Comparison of ENCODE assay signal across 10 cellular contexts in genomic region chr3:20324664-20325478, GRCh38.
A peak's percentile ranks its signal among the peaks of the same experiment; 100 is the strongest.
DNase-seq lines count a peak whose midpoint lies in the region; ATAC-seq, FAIRE-seq and TF ChIP-seq lines count a peak whose summit lies in the region.
"Had no signal": no experiment of that assay in that cellular context is flagged by ENCODE, and none has a peak within 500 bp of the region (broad histone marks: within the 10 kb centered on the region; RNA-seq: fewer than 3 reads in every experiment).

No MANE protein-coding gene starts in this region.

- H3K36me3 Mint-ChIP-seq in glutamatergic neuron (ENCODE audit: unreplicated experiment): no peaks in the 10 kb centered on the region
- no peaks in the 10 kb centered on the region for H3K36me3 Mint-ChIP-seq in natural killer cell treated with Interleukin-12 subunit alpha and Interleukin-12 subunit beta and Interleukin-15 and Interleukin-18, amount 100 ng/mL, for 72 hours

- no peaks in the 10 kb centered on the region for H3K79me2 ChIP-seq in GM12878 (ENCODE audit: control insufficient read depth, insufficient read depth, low read length)

- H3K4me3 ChIP-seq in GM12878: no peak overlapping the region
- H3K4me3 ChIP-seq: lung had no signal

- RAD21 ChIA-PET in GM12878 (lab: Charles Lee; ENCODE audit: unreplicated experiment): no interaction called here

- H3K4me1 ChIP-seq in GM12878 (ENCODE audit: control insufficient read depth, insufficient read depth, low read length): peaks cover 4% of the 10 kb centered on the region; the same call in 1 of the 2 replicates

- intact Hi-C loops in GM12878 (cut with micrococcal nuclease; ENCODE audit: unreplicated experiment): loop anchor here (10.0 kb wide), 2 partner anchors 290 to 440 kb away; no protein-coding TSS in a partner anchor

- no TSS peak for BruUV-seq in GM12878 (replicated peaks; lab: Mats Ljungman, UMichigan)

- no peak overlapping the region for H3K27ac Mint-ChIP-seq in glutamatergic neuron (ENCODE audit: unreplicated experiment)
- H3K27ac Mint-ChIP-seq in natural killer cell treated with Interleukin-12 subunit alpha and Interleukin-12 subunit beta and Interleukin-15 and Interleukin-18, amount 100 ng/mL, for 72 hours: no peak overlapping the region

- H3K27ac ChIP-seq in GM12878 (ENCODE audit: control insufficient read depth, insufficient read depth): no peak overlapping the region

- H3K27me3 Mint-ChIP-seq in glutamatergic neuron (ENCODE audit: unreplicated experiment): no peaks in the 10 kb centered on the region
- H3K27me3 Mint-ChIP-seq in natural killer cell treated with Interleukin-12 subunit alpha and Interleukin-12 subunit beta and Interleukin-15 and Interleukin-18, amount 100 ng/mL, for 72 hours: no peaks in the 10 kb centered on the region

- H3K4me3 Mint-ChIP-seq in glutamatergic neuron (ENCODE audit: unreplicated experiment): no peak overlapping the region
- H3K4me3 Mint-ChIP-seq in natural killer cell treated with Interleukin-12 subunit alpha and Interleukin-12 subunit beta and Interleukin-15 and Interleukin-18, amount 100 ng/mL, for 72 hours: no peak overlapping the region

- CTCF ChIA-PET in GM12878 (lab: Yijun Ruan, JAX): no interaction called here

- H3K9ac ChIP-seq in GM12878 (ENCODE audit: control insufficient read depth, insufficient read depth, low read length): no peak overlapping the region

- in situ Hi-C loops in GM12878 (cut with MboI): loop anchor here (25.0 kb wide), 1 partner anchor 1162 kb away; no protein-coding TSS in a partner anchor

- 0 out of 2 replicates have a peak overlapping the region, but pooled peaks have one; percentile 3 for H2AFZ ChIP-seq in GM12878 (ENCODE audit: control insufficient read depth, low read depth, low read length)

- DNase-seq in GM12878 (ENCODE audit: low read depth, low spot score) (peak; percentile 39), glutamatergic neuron (no peak), AML-193 (lab: John Stamatoyannopoulos, UW) (no peak)
- DNase-seq in natural killer cell treated with Interleukin-12 subunit alpha and Interleukin-12 subunit beta and Interleukin-15 and Interleukin-18, amount 100 ng/mL, for 72 hours (ENCODE audit: low spot score): no peak
- DNase-seq in activated CD4-positive, alpha-beta T cell treated with anti-CD3 and anti-CD28 coated beads for 4 hours: no peak

- no peaks in the 10 kb centered on the region for H4K20me1 ChIP-seq in GM12878 (ENCODE audit: control insufficient read depth, insufficient read depth)

- no peak for TF ChIP-seq RAD21 in GM12878 (IDR thresholded peaks at IDR 0.05; ENCODE audit: insufficient read depth, low read depth, low read length)

- no peaks in the 10 kb centered on the region for H3K36me3 ChIP-seq in GM12878 (ENCODE audit: control insufficient read depth in 2 of 2, insufficient read depth in 2 of 2, low read length in 1 of 2)

- TF ChIP-seq EP300 in GM12878 (IDR thresholded peaks at IDR 0.05; ENCODE audit: borderline replicate concordance in 1 of 2, control insufficient read depth in 1 of 2, low read depth in 2 of 2, low read length in 2 of 2): 0 out of 4 replicates have a peak, but pooled peaks of 1 of the 2 experiments have one; percentile 34

- 100% methylated on average over 1 of the region's 1 CpG for WGBS in GM12878 (ENCODE audit: insufficient coverage, insufficient replicate concordance, low lambda C conversion rate, missing lambda C conversion rate)

- no peaks in the 10 kb centered on the region for H3K27me3 ChIP-seq in GM12878 (replicated peaks in 1 of 2; ENCODE audit: control insufficient read depth in 2 of 2, insufficient read depth in 2 of 2, low read length in 1 of 2)

- ATAC-seq in GM18511 (IDR thresholded peaks at IDR 0.05; ENCODE audit: unreplicated experiment) (peak; percentile 100), GM21717 (IDR thresholded peaks at IDR 0.05; ENCODE audit: unreplicated experiment) (peak; percentile 98), HG03442 (IDR thresholded peaks at IDR 0.05; ENCODE audit: unreplicated experiment) (peak; percentile 99), GM12878 (peak; percentile 99)
- no peak for ATAC-seq in natural killer cell treated with Interleukin-12 subunit alpha and Interleukin-12 subunit beta and Interleukin-15 and Interleukin-18, amount 100 ng/mL, for 72 hours

- no peak for TF ChIP-seq POLR2A in GM12878 (IDR thresholded peaks at IDR 0.05; ENCODE audit: low read depth, low read length)

- POLR2A ChIA-PET in GM12878 (lab: Charles Lee): no interaction called here

- peaks cover 2% of the 10 kb centered on the region for H3K9me3 Mint-ChIP-seq in glutamatergic neuron (ENCODE audit: unreplicated experiment)
- no peaks in the 10 kb centered on the region for H3K9me3 Mint-ChIP-seq in natural killer cell treated with Interleukin-12 subunit alpha and Interleukin-12 subunit beta and Interleukin-15 and Interleukin-18, amount 100 ng/mL, for 72 hours

- TF ChIP-seq CTCF in GM12878 (IDR thresholded peaks at IDR 0.05 in 2 of 3, conservative IDR thresholded peaks at IDR 0.05 in 1 of 3; ENCODE audit: control insufficient read depth in 2 of 3, extremely low read depth in 1 of 3, insufficient read depth in 1 of 3, low read depth in 3 of 3, low read length in 3 of 3) (no peak), glutamatergic neuron (IDR thresholded peaks at IDR 0.05; ENCODE audit: partially characterized antibody, unreplicated experiment) (no peak)

- SMC1A ChIA-PET in GM12878 (lab: Charles Lee; ENCODE audit: uncharacterized antibody, unreplicated experiment): no interaction called here

- 0 out of 2 replicates have a peak overlapping the region, but pooled peaks have one; percentile 15 for H3K4me2 ChIP-seq in GM12878 (ENCODE audit: control insufficient read depth, insufficient read depth)

- no peak for FAIRE-seq in GM12878 (lab: Jason Lieb, UNC)
- FAIRE-seq: RCC 7860 had no signal

- no peaks in the 10 kb centered on the region for H3K9me3 ChIP-seq in GM12878 (replicated peaks; ENCODE audit: control insufficient read depth, insufficient read depth, low read length)

- H3K4me1 Mint-ChIP-seq in glutamatergic neuron (ENCODE audit: low read depth, unreplicated experiment): peaks cover 5% of the 10 kb centered on the region
- no peaks in the 10 kb centered on the region for H3K4me1 Mint-ChIP-seq in natural killer cell treated with Interleukin-12 subunit alpha and Interleukin-12 subunit beta and Interleukin-15 and Interleukin-18, amount 100 ng/mL, for 72 hours (ENCODE audit: low read depth in 2 of 2)

TF ChIP-seq in GM12878, 131 proteins besides CTCF, POLR2A, EP300 and RAD21:
- TF ChIP-seq IKZF2 (IDR thresholded peaks at IDR 0.05) (peak; percentile 36 to 37; a peak in 2 of 4 replicates), TAF1 (IDR thresholded peaks at IDR 0.05; ENCODE audit: borderline replicate concordance, low read depth, low read length) (no peak), IRF4 (IDR thresholded peaks at IDR 0.05; ENCODE audit: low read depth, low read length) (no peak), SPI1 (IDR thresholded peaks at IDR 0.05; ENCODE audit: borderline replicate concordance, insufficient read depth, low read depth, low read length) (peak; percentile 90), CHD2 (IDR thresholded peaks at IDR 0.05; ENCODE audit: borderline replicate concordance, low read depth, low read length) (no peak), ZNF384 (IDR thresholded peaks at IDR 0.05; ENCODE audit: borderline replicate concordance, low read depth, low read length) (peak; percentile 85; the same call in 1 of the 2 replicates)

Comparison
In these comparisons a context has a peak if more than half of its experiments do, and no peak if none do; other contexts are left out.
1. ATAC-seq: peak in GM18511 (single experiment), GM21717 (single experiment), HG03442 (single experiment) and GM12878 (single experiment); none in natural killer cell treated with Interleukin-12 subunit alpha and Interleukin-12 subunit beta and Interleukin-15 and Interleukin-18, amount 100 ng/mL, for 72 hours (0 of 2).